Comparison of ENCODE assay signal across 3 cellular contexts in genomic region chr20:11853359-11853758, GRCh38.
TF ChIP-seq lines count a peak whose summit lies in the region.

No MANE protein-coding gene starts in this region.

TF ChIP-seq in A549, 52 proteins besides CTCF, POLR2A, EP300 and RAD21 (continued from another document):
- TF ChIP-seq E2F6 (IDR thresholded peaks at IDR 0.05; ENCODE audit: borderline replicate concordance, low read depth) (no peak), SMC3 (IDR thresholded peaks at IDR 0.05) (no peak), CHD4 (IDR thresholded peaks at IDR 0.05; ENCODE audit: borderline replicate concordance) (no peak), REST (IDR thresholded peaks at IDR 0.05) (no peak), FOSB (CRISPR knock-in tag; IDR thresholded peaks at IDR 0.05) (no peak), EHMT2 (IDR thresholded peaks at IDR 0.05; ENCODE audit: low read depth) (no peak), GATA3 (IDR thresholded peaks at IDR 0.05; ENCODE audit: borderline replicate concordance) (no peak), PHF8 (IDR thresholded peaks at IDR 0.05; ENCODE audit: borderline replicate concordance, low read depth) (no peak), FOSL2 (IDR thresholded peaks at IDR 0.05) (no peak), FOSL2 (CRISPR knock-in tag; IDR thresholded peaks at IDR 0.05) (no peak), MYC (IDR thresholded peaks at IDR 0.05; ENCODE audit: borderline replicate concordance, low read length) (no peak)

TF ChIP-seq in IMR-90, 13 proteins besides CTCF, POLR2A, EP300 and RAD21 (continued from another document):
- no peak for TF ChIP-seq USF2 (IDR thresholded peaks at IDR 0.05; ENCODE audit: low read depth, low read length)

TF ChIP-seq in GM23338, 12 proteins besides CTCF, POLR2A, EP300 and RAD21 (continued from another document):
- TF ChIP-seq ETS1 (IDR thresholded peaks at IDR 0.05) = no peak
- no peak for TF ChIP-seq ZNF114 (CRISPR knock-in tag; IDR thresholded peaks at IDR 0.05)
- no peak for TF ChIP-seq EZH2 (IDR thresholded peaks at IDR 0.05; ENCODE audit: low read depth, unreplicated experiment)
- TF ChIP-seq STAT1 (IDR thresholded peaks at IDR 0.05; ENCODE audit: unreplicated experiment) = no peak
- TF ChIP-seq ZNF331 (CRISPR knock-in tag; IDR thresholded peaks at IDR 0.05; ENCODE audit: low read depth) = no peak
- TF ChIP-seq REST (IDR thresholded peaks at IDR 0.05; ENCODE audit: unreplicated experiment) = no peak
- no peak for TF ChIP-seq ZNF462 (CRISPR knock-in tag; IDR thresholded peaks at IDR 0.05)
